Comparison of ENCODE assay signal across 10 cellular contexts in the genomic region with DNA sequence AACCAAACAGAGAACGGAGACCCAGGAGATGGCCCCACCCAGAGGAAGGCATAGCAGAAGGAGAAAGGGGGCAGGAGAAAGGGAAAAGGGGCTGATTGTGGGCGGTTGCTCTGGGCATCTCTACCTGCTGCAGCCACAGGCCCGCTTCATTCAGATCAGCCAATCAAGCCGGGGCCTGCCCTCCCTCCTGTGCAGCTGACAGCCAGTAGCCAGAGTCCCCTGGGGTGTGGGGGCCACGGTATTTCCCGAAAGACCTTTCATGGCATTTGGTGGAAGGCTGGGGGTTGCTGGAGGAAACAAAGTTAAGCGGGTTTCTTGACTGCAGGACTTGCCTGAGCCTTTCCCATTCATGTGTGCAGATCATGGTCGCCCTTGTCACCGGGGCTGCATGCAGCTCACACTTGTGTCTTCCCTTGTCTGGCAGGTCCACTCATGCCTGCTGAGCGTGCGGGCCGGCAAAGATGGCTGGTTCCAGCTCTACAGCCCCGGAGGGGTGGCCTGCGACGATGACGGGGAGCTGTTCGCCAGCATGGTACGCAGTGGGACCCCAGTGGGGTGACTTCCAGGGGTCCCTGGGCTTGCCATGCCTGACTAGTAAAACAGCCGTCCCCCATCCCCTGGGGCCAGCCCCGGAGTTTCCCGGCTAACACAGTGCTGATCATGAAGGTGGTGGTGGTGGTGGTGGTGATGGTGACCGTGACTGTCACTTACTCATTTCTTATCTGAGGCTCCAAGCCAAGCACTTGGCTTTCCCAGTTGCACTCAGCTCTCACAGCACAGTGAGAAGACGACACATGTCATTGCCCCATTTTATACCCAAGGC.
A peak's percentile ranks its signal among the peaks of the same experiment; 100 is the strongest.
DNase-seq lines count a peak whose midpoint lies in the region; ATAC-seq and TF ChIP-seq lines count a peak whose summit lies in the region.
"Had no signal": no experiment of that assay in that cellular context is flagged by ENCODE, and none has a peak within 500 bp of the region (broad histone marks: within the 10 kb centered on the region; RNA-seq: fewer than 3 reads in every experiment).

No MANE protein-coding gene starts in this region.

- no peaks in the 10 kb centered on the region for H3K9me3 ChIP-seq in naive thymus-derived CD4-positive, alpha-beta T cell (ENCODE audit: control insufficient read depth in 2 of 3, low read length in 3 of 3)
- H3K9me3 ChIP-seq in vagina, result no peaks in the 10 kb centered on the region

- in situ Hi-C loops in G401 (cut with HindIII; ENCODE audit: low sequenced_read_pairs), result no loop called here

- intact Hi-C loops in dorsolateral prefrontal cortex (cut with DNase I) (loop anchor here in 1 of 2 donors (5.0 kb wide), 1 partner anchor 74 kb away; no protein-coding TSS in a partner anchor), vagina (cut with DNase I) (no loop called here)
- intact Hi-C loops in naive thymus-derived CD4-positive, alpha-beta T cell (cut with micrococcal nuclease), result no loop called here

- H3K27me3 ChIP-seq in dorsolateral prefrontal cortex (no peaks in the 10 kb centered on the region), vagina (no peaks in the 10 kb centered on the region)
- no peaks in the 10 kb centered on the region for H3K27me3 ChIP-seq in naive thymus-derived CD4-positive, alpha-beta T cell (ENCODE audit: control insufficient read depth in 2 of 2, insufficient read depth in 2 of 2, low read length in 2 of 2)

- H3K4me3 ChIP-seq in dorsolateral prefrontal cortex (no peak overlapping the region), vagina (no peak overlapping the region), foreskin fibroblast (ENCODE audit: low read depth in 1 of 2, low read length in 2 of 2) (no peak overlapping the region)
- H3K4me3 ChIP-seq in naive thymus-derived CD4-positive, alpha-beta T cell (ENCODE audit: low read length), result no peak overlapping the region

- no peaks in the 10 kb centered on the region for H3K4me1 ChIP-seq in naive thymus-derived CD4-positive, alpha-beta T cell (ENCODE audit: control insufficient read depth in 2 of 2, insufficient read depth in 2 of 2, low read length in 2 of 2)
- peaks cover 46% of the 10 kb centered on the region for H3K4me1 ChIP-seq in vagina

- ATAC-seq in activated naive CD8-positive, alpha-beta T cell treated with anti-CD3 and anti-CD28 coated beads, Interleukin-2, amount 50 U/mL, for 24 hours, result peak; percentile 50
- ATAC-seq in naive thymus-derived CD4-positive, alpha-beta T cell, result no peak
- no peak for ATAC-seq in GM21423 (IDR thresholded peaks at IDR 0.05; ENCODE audit: unreplicated experiment)

- H3K36me3 Mint-ChIP-seq in activated naive CD8-positive, alpha-beta T cell treated with anti-CD3 and anti-CD28 coated beads, Interleukin-2, amount 50 U/mL, for 24 hours (ENCODE audit: low read depth), result peaks cover 10% of the 10 kb centered on the region
- peaks cover 7% of the 10 kb centered on the region for H3K36me3 Mint-ChIP-seq in activated naive CD8-positive, alpha-beta T cell treated with anti-CD3 and anti-CD28 coated beads for 36 hours
- peaks cover 4 to 44% (median 7%) of the 10 kb centered on the region in 5 donors for H3K36me3 Mint-ChIP-seq in naive thymus-derived CD4-positive, alpha-beta T cell

- TF ChIP-seq CTCF in dorsolateral prefrontal cortex (IDR thresholded peaks at IDR 0.05 in 54 of 56, conservative IDR thresholded peaks at IDR 0.05 in 2 of 56; ENCODE audit: low read depth in 1 of 56, partially characterized antibody in 56 of 56), result no peak
- no peak for TF ChIP-seq CTCF in vagina (IDR thresholded peaks at IDR 0.05)
- TF ChIP-seq CTCF in foreskin fibroblast (IDR thresholded peaks at IDR 0.05; ENCODE audit: low read depth, low read length), result no peak

- H3K4me1 Mint-ChIP-seq in activated naive CD8-positive, alpha-beta T cell treated with anti-CD3 and anti-CD28 coated beads, Interleukin-2, amount 50 U/mL, for 24 hours, result peaks cover 2% of the 10 kb centered on the region
- no peaks in the 10 kb centered on the region for H3K4me1 Mint-ChIP-seq in activated naive CD8-positive, alpha-beta T cell treated with anti-CD3 and anti-CD28 coated beads for 36 hours
- H3K4me1 Mint-ChIP-seq in naive thymus-derived CD4-positive, alpha-beta T cell, result peaks cover 0 to 16% (median 0%) of the 10 kb centered on the region in 7 donors

- peak overlapping the region; percentile 58 for H3K27ac Mint-ChIP-seq in activated naive CD8-positive, alpha-beta T cell treated with anti-CD3 and anti-CD28 coated beads, Interleukin-2, amount 50 U/mL, for 24 hours
- no peak overlapping the region for H3K27ac Mint-ChIP-seq in activated naive CD8-positive, alpha-beta T cell treated with anti-CD3 and anti-CD28 coated beads for 36 hours
- H3K27ac Mint-ChIP-seq in naive thymus-derived CD4-positive, alpha-beta T cell, result peak overlapping the region in 7 of 9 donors; percentile 34 to 85 (median 59)

- DNase-seq in activated naive CD8-positive, alpha-beta T cell treated with anti-CD3 and anti-CD28 coated beads, Interleukin-2, amount 50 U/mL, for 24 hours, result no peak
- DNase-seq in activated naive CD8-positive, alpha-beta T cell treated with anti-CD3 and anti-CD28 coated beads for 36 hours, result no peak
- no peak for DNase-seq in dorsolateral prefrontal cortex
- no peak for DNase-seq in naive thymus-derived CD4-positive, alpha-beta T cell
- no peak for DNase-seq in vagina (ENCODE audit: extremely low spot score in 2 of 2)
- no peak for DNase-seq in G401 (ENCODE audit: low spot score)
- DNase-seq in foreskin fibroblast, result no peak
- DNase-seq: DMS79 had no signal

- H3K4me3 Mint-ChIP-seq in activated naive CD8-positive, alpha-beta T cell treated with anti-CD3 and anti-CD28 coated beads, Interleukin-2, amount 50 U/mL, for 24 hours, result no peak overlapping the region
- no peak overlapping the region for H3K4me3 Mint-ChIP-seq in activated naive CD8-positive, alpha-beta T cell treated with anti-CD3 and anti-CD28 coated beads for 36 hours
- H3K4me3 Mint-ChIP-seq in naive thymus-derived CD4-positive, alpha-beta T cell, result no peak overlapping the region
- H3K4me3 Mint-ChIP-seq: HFFc6 had no signal

- H3K9me3 Mint-ChIP-seq in activated naive CD8-positive, alpha-beta T cell treated with anti-CD3 and anti-CD28 coated beads, Interleukin-2, amount 50 U/mL, for 24 hours, result no peaks in the 10 kb centered on the region
- no peaks in the 10 kb centered on the region for H3K9me3 Mint-ChIP-seq in activated naive CD8-positive, alpha-beta T cell treated with anti-CD3 and anti-CD28 coated beads for 36 hours
- peaks cover 0 to 1% (median 0%) of the 10 kb centered on the region in 11 donors for H3K9me3 Mint-ChIP-seq in naive thymus-derived CD4-positive, alpha-beta T cell
- H3K9me3 Mint-ChIP-seq: HFFc6 had no signal

- CTCF ChIA-PET in naive thymus-derived CD4-positive, alpha-beta T cell (lab: Charles Lee), result interaction anchor here (1.2 to 1.6 kb wide), 5 partner anchors 73 to 331 kb away, joined by 3 to 8 read pairs (median 4); no protein-coding TSS in a partner anchor

- no peaks in the 10 kb centered on the region for H3K27me3 Mint-ChIP-seq in activated naive CD8-positive, alpha-beta T cell treated with anti-CD3 and anti-CD28 coated beads, Interleukin-2, amount 50 U/mL, for 24 hours
- no peaks in the 10 kb centered on the region for H3K27me3 Mint-ChIP-seq in activated naive CD8-positive, alpha-beta T cell treated with anti-CD3 and anti-CD28 coated beads for 36 hours
- H3K27me3 Mint-ChIP-seq in naive thymus-derived CD4-positive, alpha-beta T cell, result no peaks in the 10 kb centered on the region

- peaks cover 5 to 90% (median 7%) of the 10 kb centered on the region in 3 experiments for H3K36me3 ChIP-seq in naive thymus-derived CD4-positive, alpha-beta T cell (ENCODE audit: control insufficient read depth in 2 of 3, insufficient read depth in 3 of 3, low read length in 3 of 3)
- peaks cover 0 to 47% of the 10 kb centered on the region in 2 donors for H3K36me3 ChIP-seq in vagina

- H3K27ac ChIP-seq in dorsolateral prefrontal cortex, result peak overlapping the region in 34 of 59 donors; percentile 0 to 93 (median 71)
- H3K27ac ChIP-seq in naive thymus-derived CD4-positive, alpha-beta T cell (ENCODE audit: low read depth, low read length), result no peak overlapping the region
- H3K27ac ChIP-seq in vagina, result peak overlapping the region; percentile 74

- TF ChIP-seq POLR2A in vagina (IDR thresholded peaks at IDR 0.05), result no peak

- POLR2A ChIA-PET in naive thymus-derived CD4-positive, alpha-beta T cell (lab: Charles Lee), result no interaction called here
